Comparison of ENCODE assay signal across 25 cellular contexts in genomic region chr22:46381731-46382130, GRCh38.
"Had no signal": no experiment of that assay in that cellular context is flagged by ENCODE, and none has a peak within 500 bp of the region (broad histone marks: within the 10 kb centered on the region; RNA-seq: fewer than 3 reads in every experiment).

No MANE protein-coding gene starts in this region.

- ATAC-seq: left cardiac atrium; left lobe of liver; lower lobe of right lung; naive thymus-derived CD8-positive, alpha-beta T cell; pancreas; right cardiac atrium; sciatic nerve; stimulated activated naive B cell treated with anti-CD40 and anti-IgM and Interleukin-4, amounts not matched to agents 10 μg/mL and 1 μg/mL and 100 μg/mL, for 72 hours; stimulated activated naive CD8-positive, alpha-beta T cell treated with anti-CD3 and anti-CD28 coated beads, Interleukin-15, Interleukin-2, amounts not matched to agents 100 U/mL and 50 U/mL, for 24 hours had no signal

- H3K9me3 ChIP-seq: lower lobe of right lung, pancreas, prostate gland, stomach, testis, thyroid gland, transverse colon, upper lobe of left lung, vagina had no signal

- H3K4me1 ChIP-seq: testis, vagina had no signal

- H3K36me3 ChIP-seq: pancreas, prostate gland, transverse colon had no signal

- H3K4me3 ChIP-seq: lower lobe of right lung, pancreas, prostate gland, skin epidermis, stomach, testis, thyroid gland, transverse colon, upper lobe of left lung, vagina had no signal

- H3K4me3 Mint-ChIP-seq: naive thymus-derived CD8-positive, alpha-beta T cell; stimulated activated naive B cell treated with anti-CD40 and anti-IgM and Interleukin-4, amounts not matched to agents 10 μg/mL and 1 μg/mL and 100 μg/mL, for 72 hours had no signal

- H3K27ac Mint-ChIP-seq: naive thymus-derived CD8-positive, alpha-beta T cell; stimulated activated naive B cell treated with anti-CD40 and anti-IgM and Interleukin-4, amounts not matched to agents 10 μg/mL and 1 μg/mL and 100 μg/mL, for 72 hours had no signal

- H3K27me3 ChIP-seq: pancreas, stomach, testis, thyroid gland, transverse colon, upper lobe of left lung, vagina had no signal

- H3K27ac ChIP-seq: lower lobe of right lung, pancreas, prostate gland, skin epidermis, stomach, testis, thyroid gland, transverse colon, upper lobe of left lung, vagina had no signal

- DNase-seq: kidney glomerular epithelial cell; left cardiac atrium; lower lobe of right lung; mesenchymal stem cell; naive thymus-derived CD8-positive, alpha-beta T cell; nucleus accumbens; retina; stimulated activated CD4-positive, alpha-beta T cell treated with anti-CD3 and anti-CD28 coated beads, Interleukin-12 subunit alpha, Interleukin-12 subunit beta, amount 100 ng/mL, for 4 hours; stimulated activated CD4-positive, alpha-beta T cell treated with anti-CD3 and anti-CD28 coated beads, Interleukin-15, amount 100 ng/mL, for 24 hours; stimulated activated CD4-positive, alpha-beta T cell treated with anti-CD3 and anti-CD28 coated beads, Interleukin-2, amount 100 ng/mL, for 24 hours; stimulated activated CD4-positive, alpha-beta T cell treated with anti-CD3 and anti-CD28 coated beads, Interleukin-4, amount 100 ng/mL, for 1 hour; stimulated activated naive B cell treated with anti-CD40 and anti-IgM and Interleukin-4, amounts not matched to agents 10 μg/mL and 1 μg/mL and 100 μg/mL, for 72 hours; stimulated activated naive CD8-positive, alpha-beta T cell treated with anti-CD3 and anti-CD28 coated beads, Interleukin-15, Interleukin-2, amounts not matched to agents 100 U/mL and 50 U/mL, for 24 hours; stomach; testis; thyroid gland; transverse colon; upper lobe of left lung had no signal

- H3K36me3 Mint-ChIP-seq: naive thymus-derived CD8-positive, alpha-beta T cell had no signal

- H3K4me1 Mint-ChIP-seq: naive thymus-derived CD8-positive, alpha-beta T cell; stimulated activated naive B cell treated with anti-CD40 and anti-IgM and Interleukin-4, amounts not matched to agents 10 μg/mL and 1 μg/mL and 100 μg/mL, for 72 hours had no signal
